In genomic region chr6:6712979-6713514, GRCh38 we compare ENCODE assay signal across 8 cellular contexts.
A peak's percentile ranks its signal among the peaks of the same experiment; 100 is the strongest.
DNase-seq lines count a peak whose midpoint lies in the region; ATAC-seq, FAIRE-seq and TF ChIP-seq lines count a peak whose summit lies in the region.

No MANE protein-coding gene starts in this region.

- H3K9me3 Mint-ChIP-seq in Calu3 (ENCODE audit: low read depth, unreplicated experiment) (no peaks in the 10 kb centered on the region), neural progenitor cell (no peaks in the 10 kb centered on the region)
- H3K9me3 Mint-ChIP-seq in activated CD8-positive, alpha-beta memory T cell treated with anti-CD3 and anti-CD28 coated beads, Interleukin-2, amount 10 ng/mL, durations not matched to agents 7 days and 5 days (ENCODE audit: low read depth), result no peaks in the 10 kb centered on the region

- H3K27me3 Mint-ChIP-seq in Calu3 (ENCODE audit: unreplicated experiment), result peaks cover 14% of the 10 kb centered on the region
- H3K27me3 Mint-ChIP-seq in neural progenitor cell (ENCODE audit: insufficient read depth, low read depth), result peaks cover 7% of the 10 kb centered on the region
- H3K27me3 Mint-ChIP-seq in activated CD8-positive, alpha-beta memory T cell treated with anti-CD3 and anti-CD28 coated beads, Interleukin-2, amount 10 ng/mL, durations not matched to agents 7 days and 5 days, result peaks cover 41% of the 10 kb centered on the region

- H3K4me2 ChIP-seq in K562 (ENCODE audit: insufficient read depth, low read length), result peak overlapping the region; percentile 62
- no peak overlapping the region for H3K4me2 ChIP-seq in neural progenitor cell

- POLR2A ChIA-PET in K562 (lab: Yijun Ruan, JAX), result interaction anchor here (0.6 to 2.6 kb wide), 10 partner anchors 10 to 775 kb away, joined by 3 to 13 read pairs (median 4); no protein-coding TSS in a partner anchor

- H3K36me3 Mint-ChIP-seq in Calu3 (ENCODE audit: insufficient read depth, unreplicated experiment), result no peaks in the 10 kb centered on the region
- no peaks in the 10 kb centered on the region for H3K36me3 Mint-ChIP-seq in neural progenitor cell
- no peaks in the 10 kb centered on the region for H3K36me3 Mint-ChIP-seq in activated CD8-positive, alpha-beta memory T cell treated with anti-CD3 and anti-CD28 coated beads, Interleukin-2, amount 10 ng/mL, durations not matched to agents 7 days and 5 days

- peak overlapping the region; percentile 41 for H3K4me3 Mint-ChIP-seq in Calu3 (ENCODE audit: low read depth, unreplicated experiment)
- no peak overlapping the region for H3K4me3 Mint-ChIP-seq in neural progenitor cell
- H3K4me3 Mint-ChIP-seq in activated CD8-positive, alpha-beta memory T cell treated with anti-CD3 and anti-CD28 coated beads, Interleukin-2, amount 10 ng/mL, durations not matched to agents 7 days and 5 days, result no peak overlapping the region

- TF ChIP-seq POLR2A in K562 (conservative IDR thresholded peaks at IDR 0.05), result no peak

- no peaks in the 10 kb centered on the region for H3K9me3 ChIP-seq in K562 (replicated peaks; ENCODE audit: control insufficient read depth, insufficient read depth, low read depth, low read length)
- H3K9me3 ChIP-seq in neural progenitor cell (ENCODE audit: low read depth), result no peaks in the 10 kb centered on the region
- H3K9me3 ChIP-seq in ascending aorta, result no peaks in the 10 kb centered on the region

- H3K9ac ChIP-seq in K562 (ENCODE audit: insufficient read depth in 1 of 2, low read depth in 2 of 2, low read length in 2 of 2) (peak overlapping the region; percentile 58 to 84), neural progenitor cell (no peak overlapping the region)

- 56% methylated on average over 12 of the region's 12 CpGs for WGBS in K562 (ENCODE audit: insufficient coverage, low coverage, missing lambda C conversion rate)

- TF ChIP-seq CTCF in Calu3 (IDR thresholded peaks at IDR 0.05; ENCODE audit: unreplicated experiment) (no peak), K562 (IDR thresholded peaks at IDR 0.05 in 2 of 3, conservative IDR thresholded peaks at IDR 0.05 in 1 of 3; ENCODE audit: insufficient read depth in 2 of 3, low read depth in 1 of 3, low read length in 3 of 3) (no peak), neural progenitor cell (IDR thresholded peaks at IDR 0.05) (no peak), ascending aorta (IDR thresholded peaks at IDR 0.05) (no peak)

- BruUV-seq in Calu3 (replicated peaks; lab: Mats Ljungman, UMichigan) (no TSS peak), K562 (replicated peaks; lab: Mats Ljungman, UMichigan) (no TSS peak)

- DNase-seq in Calu3 (no peak), K562 (ENCODE audit: extremely low read depth in 1 of 4, low spot score in 3 of 4) (no peak), neural progenitor cell (ENCODE audit: low spot score) (no peak), H7 (no peak), ascending aorta (ENCODE audit: low spot score in 2 of 2) (no peak)
- no peak for DNase-seq in activated CD8-positive, alpha-beta memory T cell treated with anti-CD3 and anti-CD28 coated beads, Interleukin-2, amount 10 ng/mL, durations not matched to agents 7 days and 5 days

- H3K36me3 ChIP-seq in K562 (ENCODE audit: control insufficient read depth, insufficient read depth, low read length) (no peaks in the 10 kb centered on the region), neural progenitor cell (no peaks in the 10 kb centered on the region), H7 (replicated peaks; ENCODE audit: control insufficient read depth, insufficient read depth, low read length) (no peaks in the 10 kb centered on the region), ascending aorta (no peaks in the 10 kb centered on the region)

- in situ Hi-C loops in K562 (cut with MboI), result no loop called here

- H3K27ac ChIP-seq in K562 (ENCODE audit: extremely low read depth, low read depth, low read length) (peak overlapping the region; percentile 23; the same call in 2 of the 3 replicates), neural progenitor cell (no peak overlapping the region), ascending aorta (peak overlapping the region in 1 of 2 donors; percentile 4)

- peak overlapping the region; percentile 97 for H2AFZ ChIP-seq in K562 (ENCODE audit: low read depth, low read length)
- H2AFZ ChIP-seq in neural progenitor cell (replicated peaks), result peak overlapping the region; percentile 50

- no peak for TF ChIP-seq RAD21 in K562 (CRISPR knock-in tag; conservative IDR thresholded peaks at IDR 0.05 in 1 of 2, IDR thresholded peaks at IDR 0.05 in 1 of 2)

- peaks cover 19% of the 10 kb centered on the region for H3K4me1 Mint-ChIP-seq in Calu3 (ENCODE audit: low read depth, unreplicated experiment)
- peaks cover 26% of the 10 kb centered on the region for H3K4me1 Mint-ChIP-seq in neural progenitor cell
- H3K4me1 Mint-ChIP-seq in activated CD8-positive, alpha-beta memory T cell treated with anti-CD3 and anti-CD28 coated beads, Interleukin-2, amount 10 ng/mL, durations not matched to agents 7 days and 5 days, result peaks cover 31% of the 10 kb centered on the region

- H3K4me3 ChIP-seq in K562 (no peak overlapping the region), neural progenitor cell (no peak overlapping the region), H7 (ENCODE audit: insufficient read depth, low read depth, low read length) (no peak overlapping the region), ascending aorta (peak overlapping the region in 1 of 2 donors; percentile 3)

- H3F3A ChIP-seq in neural progenitor cell (ENCODE audit: low read depth), result no peaks in the 10 kb centered on the region

- H3K9me1 ChIP-seq in K562 (ENCODE audit: control insufficient read depth, insufficient read depth, low read length), result no peaks in the 10 kb centered on the region

- ATAC-seq in HG03196 (IDR thresholded peaks at IDR 0.05; ENCODE audit: unreplicated experiment) (peak; percentile 50), K562 (peak; percentile 9), HG03039 (IDR thresholded peaks at IDR 0.05; ENCODE audit: unreplicated experiment) (no peak)
- ATAC-seq in activated CD8-positive, alpha-beta memory T cell treated with anti-CD3 and anti-CD28 coated beads, Interleukin-2, amount 10 ng/mL, durations not matched to agents 7 days and 5 days, result no peak

- no peak for TF ChIP-seq EP300 in K562 (IDR thresholded peaks at IDR 0.05; ENCODE audit: low read length)

- CTCF ChIA-PET in Calu3 (lab: Charles Lee), result interaction anchor here (0.6 to 2.3 kb wide), 8 partner anchors 8 to 530 kb away, joined by 3 to 10 read pairs (median 3); no protein-coding TSS in a partner anchor
- CTCF ChIA-PET in K562 (lab: Yijun Ruan, JAX; ENCODE audit: low intra/inter-chr PET ratio), result no interaction called here
- CTCF ChIA-PET in activated CD8-positive, alpha-beta memory T cell treated with anti-CD3 and anti-CD28 coated beads, Interleukin-2, amount 10 ng/mL, durations not matched to agents 7 days and 5 days (lab: Charles Lee), result interaction anchor here (1.4 to 2.2 kb wide), 2 partner anchors 10 to 16 kb away, joined by 4 to 9 read pairs; no protein-coding TSS in a partner anchor

- intact Hi-C loops in Calu3 (cut with micrococcal nuclease; ENCODE audit: unreplicated experiment), result no loop called here
- intact Hi-C loops in K562 (cut with micrococcal nuclease), result loop anchor here (5.0 kb wide), 1 partner anchor 454 kb away; no protein-coding TSS in a partner anchor
- intact Hi-C loops in ascending aorta (cut with DNase I), result no loop called here

- H4K20me1 ChIP-seq in K562 (replicated peaks; ENCODE audit: control insufficient read depth, insufficient read depth, low read length) (no peaks in the 10 kb centered on the region), neural progenitor cell (ENCODE audit: low read depth) (no peaks in the 10 kb centered on the region)

- H3K27me3 ChIP-seq in K562 (ENCODE audit: control insufficient read depth in 2 of 2, insufficient read depth in 2 of 2, low read length in 2 of 2) (no peaks in the 10 kb centered on the region), neural progenitor cell (no peaks in the 10 kb centered on the region), H7 (ENCODE audit: control insufficient read depth, insufficient read depth, low read length) (no peaks in the 10 kb centered on the region), ascending aorta (no peaks in the 10 kb centered on the region)

- H3K4me1 ChIP-seq in K562 (replicated peaks in 1 of 2; ENCODE audit: control insufficient read depth in 2 of 2, insufficient read depth in 2 of 2, low read length in 2 of 2), result peaks cover 28 to 49% of the 10 kb centered on the region in 2 experiments
- H3K4me1 ChIP-seq in neural progenitor cell, result peaks cover 9% of the 10 kb centered on the region
- peaks cover 0 to 11% of the 10 kb centered on the region in 2 donors for H3K4me1 ChIP-seq in ascending aorta

- no peaks in the 10 kb centered on the region for H3K79me2 ChIP-seq in K562 (ENCODE audit: control insufficient read depth, insufficient read depth, low read length)
- no peaks in the 10 kb centered on the region for H3K79me2 ChIP-seq in neural progenitor cell (ENCODE audit: low read depth)

- no peak for FAIRE-seq in K562 (lab: Jason Lieb, UNC)

- H3K27ac Mint-ChIP-seq in Calu3 (ENCODE audit: unreplicated experiment) (no peak overlapping the region), neural progenitor cell (no peak overlapping the region)
- H3K27ac Mint-ChIP-seq in activated CD8-positive, alpha-beta memory T cell treated with anti-CD3 and anti-CD28 coated beads, Interleukin-2, amount 10 ng/mL, durations not matched to agents 7 days and 5 days, result no peak overlapping the region

TF ChIP-seq in K562, 482 proteins besides CTCF, POLR2A, EP300 and RAD21 (continues in another document):
- peak; percentile 12; the same call in 1 of the 2 replicates for TF ChIP-seq SMAD4 (CRISPR knock-in tag; conservative IDR thresholded peaks at IDR 0.05)
- 0 out of 2 replicates have a peak, but pooled peaks have one; percentile 20 for TF ChIP-seq CREB3 (tag; conservative IDR thresholded peaks at IDR 0.05; ENCODE audit: low read depth)
- TF ChIP-seq, protein P1, sequence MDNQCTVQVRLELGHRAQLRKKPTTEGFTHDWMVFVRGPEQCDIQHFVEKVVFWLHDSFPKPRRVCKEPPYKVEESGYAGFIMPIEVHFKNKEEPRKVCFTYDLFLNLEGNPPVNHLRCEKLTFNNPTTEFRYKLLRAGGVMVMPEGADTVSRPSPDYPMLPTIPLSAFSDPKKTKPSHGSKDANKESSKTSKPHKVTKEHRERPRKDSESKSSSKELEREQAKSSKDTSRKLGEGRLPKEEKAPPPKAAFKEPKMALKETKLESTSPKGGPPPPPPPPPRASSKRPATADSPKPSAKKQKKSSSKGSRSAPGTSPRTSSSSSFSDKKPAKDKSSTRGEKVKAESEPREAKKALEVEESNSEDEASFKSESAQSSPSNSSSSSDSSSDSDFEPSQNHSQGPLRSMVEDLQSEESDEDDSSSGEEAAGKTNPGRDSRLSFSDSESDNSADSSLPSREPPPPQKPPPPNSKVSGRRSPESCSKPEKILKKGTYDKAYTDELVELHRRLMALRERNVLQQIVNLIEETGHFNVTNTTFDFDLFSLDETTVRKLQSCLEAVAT (IDR thresholded peaks at IDR 0.05), result no peak

Comparison
In these comparisons a context has a peak if more than half of its experiments do, and no peak if none do; other contexts are left out.
1. ATAC-seq: peak in HG03196 (single experiment) and K562 (single experiment); none in HG03039 (single experiment) and activated CD8-positive, alpha-beta memory T cell treated with anti-CD3 and anti-CD28 coated beads, Interleukin-2, amount 10 ng/mL, durations not matched to agents 7 days and 5 days (single experiment).